8 cellular contexts compared by ENCODE assay signal in genomic region chr14:73712540-73713141, GRCh38. TPM values are rescaled to one million over a fixed set of nuclear protein-coding genes. Genes with fewer than 3 reads are reported as not detected.
DNase-seq lines count a peak whose midpoint lies in the region; ATAC-seq and TF ChIP-seq lines count a peak whose summit lies in the region.

No MANE protein-coding gene starts in this region.

- H3K4me1 ChIP-seq in right lobe of liver (peaks cover 0 to 7% (median 0%) of the 10 kb centered on the region in 4 donors), stomach (peaks cover 17 to 60% (median 42%) of the 10 kb centered on the region in 4 donors)

- no peak for DNase-seq in Calu3
- DNase-seq in RKO (ENCODE audit: low spot score) = peak; percentile 58
- peak; percentile 39 to 58 for DNase-seq in T47D (ENCODE audit: low read depth in 1 of 2, low spot score in 1 of 2)
- DNase-seq in right lobe of liver = no peak
- DNase-seq in stomach = no peak
- no peak for DNase-seq in cerebellum (ENCODE audit: low spot score)
- no peak for DNase-seq in COLO829 (ENCODE audit: low spot score)

- 40% methylated on average over 1 of the region's 19 CpGs for WGBS in right lobe of liver (ENCODE audit: insufficient coverage, low coverage, low lambda C conversion rate, missing lambda C conversion rate)
- WGBS in stomach, 5 donors = 19 to 45% (median 38%) methylated on average over 16 to 19 of the region's 19 CpGs

- peak overlapping the region; percentile 93 for H3K27ac Mint-ChIP-seq in Calu3 (ENCODE audit: unreplicated experiment)

- H3K27ac ChIP-seq in right lobe of liver (peak overlapping the region in 2 of 3 donors; percentile 18 to 76), stomach (peak overlapping the region; percentile 16 to 95 (median 92))

- no TSS peak for BruUV-seq in Calu3 (replicated peaks; lab: Mats Ljungman, UMichigan)

- H3K4me3 ChIP-seq in right lobe of liver (peak overlapping the region; percentile 65 to 80 (median 78)), stomach (peak overlapping the region; percentile 80 to 93 (median 83))

- peak; percentile 33 for ATAC-seq in HG02571 (IDR thresholded peaks at IDR 0.05; ENCODE audit: unreplicated experiment)
- peak in 2 of 4 donors; percentile 4 to 8 for ATAC-seq in right lobe of liver

- intact Hi-C loops in Calu3 (cut with micrococcal nuclease; ENCODE audit: unreplicated experiment) (no loop called here), right lobe of liver (cut with DNase I) (loop anchor here in 1 of 2 donors (10.0 kb wide), 1 partner anchor 78 kb away; no protein-coding TSS in a partner anchor), stomach (cut with DNase I; ENCODE audit: low total_unique reads) (no loop called here)

- H3K27me3 ChIP-seq in right lobe of liver (no peaks in the 10 kb centered on the region), stomach (no peaks in the 10 kb centered on the region)

- no peaks in the 10 kb centered on the region for H3K9me3 Mint-ChIP-seq in Calu3 (ENCODE audit: low read depth, unreplicated experiment)

- peaks cover 16% of the 10 kb centered on the region for H3K4me1 Mint-ChIP-seq in Calu3 (ENCODE audit: low read depth, unreplicated experiment)

- peaks cover 36% of the 10 kb centered on the region for H3K36me3 Mint-ChIP-seq in Calu3 (ENCODE audit: insufficient read depth, unreplicated experiment)

- peaks cover 0 to 8% (median 4%) of the 10 kb centered on the region in 4 donors for H3K36me3 ChIP-seq in right lobe of liver
- H3K36me3 ChIP-seq in stomach = peaks cover 11 to 23% (median 18%) of the 10 kb centered on the region in 4 donors

- no peak for TF ChIP-seq POLR2A in right lobe of liver (IDR thresholded peaks at IDR 0.05)
- TF ChIP-seq POLR2A in stomach (IDR thresholded peaks at IDR 0.05) = no peak

- in situ Hi-C loops in T47D (cut with HindIII; ENCODE audit: low pct_unique_long_range_greater_than_20kb, low sequenced_read_pairs) = no loop called here

- TF ChIP-seq CTCF in Calu3 (IDR thresholded peaks at IDR 0.05; ENCODE audit: unreplicated experiment) = no peak
- no peak for TF ChIP-seq CTCF in right lobe of liver (IDR thresholded peaks at IDR 0.05)
- TF ChIP-seq CTCF in stomach (IDR thresholded peaks at IDR 0.05) = no peak

- no peaks in the 10 kb centered on the region for H3K27me3 Mint-ChIP-seq in Calu3 (ENCODE audit: unreplicated experiment)

- peak overlapping the region; percentile 95 for H3K4me3 Mint-ChIP-seq in Calu3 (ENCODE audit: low read depth, unreplicated experiment)

- no peaks in the 10 kb centered on the region for H3K9me3 ChIP-seq in right lobe of liver
- no peaks in the 10 kb centered on the region for H3K9me3 ChIP-seq in stomach

- CTCF ChIA-PET in Calu3 (lab: Charles Lee) = interaction anchor here (0.8 to 2.0 kb wide), 2 partner anchors 11 to 29 kb away, joined by 4 read pairs; no protein-coding TSS in a partner anchor

- TF ChIP-seq EP300 in stomach (IDR thresholded peaks at IDR 0.05) = no peak

RNA-seq across cellular contexts. Expression of gene PNMA1, which starts 1.5 kb away (rescaled TPM):
- 37.2 and 37.9 TPM in 2 replicates for total RNA-seq in Calu3 (2022)
- total RNA-seq in right lobe of liver = 1 to 10 TPM; 1.7 to 7.6 (median 3.7) TPM
- total RNA-seq in stomach = 10 to 100 TPM; 17.9 to 42.3 (median 19.3) TPM
- polyA plus RNA-seq in stomach = 10 to 100 TPM; 13.9 to 17.1 (median 15.6) TPM
- 69.8 TPM for total RNA-seq in cerebellum

Comparison
In these comparisons a context has a peak if more than half of its experiments do, and no peak if none do; other contexts are left out.
1. DNase-seq: peak in RKO (single experiment) and T47D (2 of 2); none in Calu3 (single experiment), right lobe of liver (0 of 3), stomach (single experiment), cerebellum (single experiment) and COLO829 (single experiment).